ENCODE assay signal across 8 cellular contexts in genomic region chr17:66192378-66192687, GRCh38. TPM values are rescaled to one million over a fixed set of nuclear protein-coding genes. Genes with fewer than 3 reads are reported as not detected.
DNase-seq lines count a peak whose midpoint lies in the region; ATAC-seq, FAIRE-seq and TF ChIP-seq lines count a peak whose summit lies in the region.

No MANE protein-coding gene starts in this region.

- H3K4me3 Mint-ChIP-seq in activated T-cell treated with anti-CD3 and anti-CD28 coated beads, Interleukin-2, amount 50 U/mL, for 4 hours = peak overlapping the region; percentile 78

- H3K4me1 Mint-ChIP-seq in activated T-cell treated with anti-CD3 and anti-CD28 coated beads, Interleukin-2, amount 50 U/mL, for 4 hours (ENCODE audit: low read depth) = peaks cover 19% of the 10 kb centered on the region

- no peak for ATAC-seq in activated T-cell treated with anti-CD3 and anti-CD28 coated beads, Interleukin-2, amount 50 U/mL, for 4 hours
- no peak for ATAC-seq in HepG2

- peaks cover 3% of the 10 kb centered on the region for H3K79me2 ChIP-seq in HepG2 (ENCODE audit: insufficient read depth, low read length)

- H2AFZ ChIP-seq in HepG2 (ENCODE audit: low read length) = no peak overlapping the region

- BruUV-seq in HepG2 (replicated peaks; lab: Mats Ljungman, UMichigan) = no TSS peak

- FAIRE-seq in HepG2 (lab: Jason Lieb, UNC) = peak; percentile 15

- CTCF ChIA-PET in HepG2 (lab: Yijun Ruan, JAX; ENCODE audit: low intra/inter-chr PET ratio, low total read pairs) = no interaction called here

- intact Hi-C loops in HepG2 (cut with micrococcal nuclease; ENCODE audit: unreplicated experiment) = no loop called here
- intact Hi-C loops in thyroid gland (cut with DNase I) = no loop called here

- peak overlapping the region; percentile 78 to 86 (median 79) for H3K4me3 ChIP-seq in HepG2 (replicated peaks in 1 of 3; ENCODE audit: insufficient read depth in 1 of 3, low read depth in 2 of 3, low read length in 3 of 3)
- H3K4me3 ChIP-seq in thyroid gland (replicated peaks in 1 of 3) = peak overlapping the region; percentile 48 to 75 (median 74)

- TF ChIP-seq EP300 in HepG2 (IDR thresholded peaks at IDR 0.05; ENCODE audit: low read depth in 2 of 2, low read length in 2 of 2) (no peak), HepG2 (CRISPR knock-in tag; IDR thresholded peaks at IDR 0.05; ENCODE audit: borderline replicate concordance) (no peak)

- H3K9me3 Mint-ChIP-seq in activated T-cell treated with anti-CD3 and anti-CD28 coated beads, Interleukin-2, amount 50 U/mL, for 4 hours = no peaks in the 10 kb centered on the region

- H3K27me3 ChIP-seq in HepG2 (ENCODE audit: control insufficient read depth in 1 of 2, insufficient read depth in 2 of 2, low read length in 2 of 2) (no peaks in the 10 kb centered on the region; a peak in 1 of 5 replicates), thyroid gland (no peaks in the 10 kb centered on the region)

- POLR2A ChIA-PET in HepG2 (lab: Yijun Ruan, JAX) = no interaction called here

- peak overlapping the region; percentile 92 for H3K4me2 ChIP-seq in HepG2 (ENCODE audit: low read depth, low read length)

- no peaks in the 10 kb centered on the region for H4K20me1 ChIP-seq in HepG2 (ENCODE audit: insufficient read depth, low read length)

- peaks cover 23% of the 10 kb centered on the region for H3K4me1 ChIP-seq in HepG2 (ENCODE audit: insufficient read depth, low read length)
- H3K4me1 ChIP-seq in thyroid gland = peaks cover 9 to 12% of the 10 kb centered on the region in 2 donors

- H3K9ac ChIP-seq in HepG2 (ENCODE audit: insufficient read depth, low read depth, low read length) = no peak overlapping the region

- in situ Hi-C loops in HepG2 (cut with HindIII; ENCODE audit: extremely low pct_ligation_motif_present, low pct_unique_long_range_greater_than_20kb) = loop anchor here (10.0 kb wide), 1 partner anchor 712 kb away; no protein-coding TSS in a partner anchor

- H3K36me3 Mint-ChIP-seq in activated T-cell treated with anti-CD3 and anti-CD28 coated beads, Interleukin-2, amount 50 U/mL, for 4 hours (ENCODE audit: insufficient read depth) = no peaks in the 10 kb centered on the region

- no peaks in the 10 kb centered on the region for H3K27me3 Mint-ChIP-seq in activated T-cell treated with anti-CD3 and anti-CD28 coated beads, Interleukin-2, amount 50 U/mL, for 4 hours (ENCODE audit: low read depth)

- DNase-seq in activated T-cell treated with anti-CD3 and anti-CD28 coated beads, Interleukin-2, amount 50 U/mL, for 4 hours = no peak
- DNase-seq in activated T-cell treated with anti-CD3 and anti-CD28 coated beads, Interleukin-2, amount 50 U/mL, for 48 hours = no peak
- DNase-seq in HepG2 (ENCODE audit: low spot score) = no peak
- DNase-seq in thyroid gland = no peak
- no peak for DNase-seq in DMS153 (lab: John Stamatoyannopoulos, UW)
- no peak for DNase-seq in DMS 273 treated with DMSO at 0.1 percent for 48 hours (lab: John Stamatoyannopoulos, UW)
- no peak for DNase-seq in HuH-7.5 (ENCODE audit: low spot score)

- H3K36me3 ChIP-seq in HepG2 (replicated peaks in 1 of 2; ENCODE audit: control insufficient read depth in 1 of 2, insufficient read depth in 2 of 2, low read length in 2 of 2) (no peaks in the 10 kb centered on the region), thyroid gland (no peaks in the 10 kb centered on the region)

- WGBS in adipose tissue, 3 donors = 3 to 4% (median 3%) methylated on average over 10 of the region's 10 CpGs
- WGBS in HepG2 (ENCODE audit: low lambda C conversion rate) = 3% methylated on average over 10 of the region's 10 CpGs
- 0 to 2% methylated on average over 10 of the region's 10 CpGs for WGBS in thyroid gland, 2 donors

- H3K9me3 ChIP-seq in HepG2 (ENCODE audit: low read length) = no peaks in the 10 kb centered on the region
- no peaks in the 10 kb centered on the region for H3K9me3 ChIP-seq in thyroid gland

- TF ChIP-seq CTCF in HepG2 (CRISPR knock-in tag; IDR thresholded peaks at IDR 0.05) (no peak), thyroid gland (IDR thresholded peaks at IDR 0.05) (no peak)

- H3K27ac ChIP-seq in adipose tissue (ENCODE audit: low read depth, low read length) (peak overlapping the region; percentile 49), HepG2 (ENCODE audit: extremely low read length, insufficient read depth, low read length) (no peak overlapping the region), thyroid gland (peak overlapping the region in 2 of 3 donors; percentile 30 to 74)

- TF ChIP-seq RAD21 in HepG2 (CRISPR knock-in tag; IDR thresholded peaks at IDR 0.05) = no peak

- TF ChIP-seq POLR2A in HepG2 (IDR thresholded peaks at IDR 0.05; ENCODE audit: insufficient read depth in 1 of 2, low read depth in 2 of 2, low read length in 2 of 2) (no peak), thyroid gland (IDR thresholded peaks at IDR 0.05) (no peak)

RNA-seq across cellular contexts. Expression of gene CEP112, which starts 0.4 kb away (rescaled TPM):
- total RNA-seq in activated T-cell treated with anti-CD3 and anti-CD28 coated beads, Interleukin-2, amount 50 U/mL, for 4 hours = 1 to 10 TPM in 1 of 3 donors, under 1 TPM in 2; 0.71 to 1.5 (median 0.95) TPM
- polyA plus RNA-seq in adipose tissue (10 to 100 TPM in 2 of 3 donors, 1 to 10 TPM in 1; 7.6 to 20.1 (median 12.7) TPM), HepG2 (2011; rRNA removed) (1.1 and 1.2 TPM in 2 replicates)
- total RNA-seq in HepG2 (2016; rRNA removed; fragmentation: Illumina TruSeq; extraction: Trizol) (2.7 and 3.4 TPM in 2 replicates), thyroid gland (10 to 100 TPM; 14.6 to 21.2 (median 20.2) TPM)
- 3.5 and 4.8 TPM in 2 replicates for total RNA-seq in HepG2 (2016; cell fraction: cytosol; rRNA removed; fragmentation: Illumina TruSeq; extraction: Trizol; ENCODE audit: low read depth)
- 1.9 and 2.3 TPM in 2 replicates for total RNA-seq in HepG2 (2016; cell fraction: insoluble cytoplasmic fraction; rRNA removed; fragmentation: Illumina TruSeq; extraction: Trizol)
- 2.1 and 2.2 TPM in 2 replicates for total RNA-seq in HepG2 (2016; cell fraction: membrane; rRNA removed; fragmentation: Illumina TruSeq; extraction: Trizol)
- 5.8 TPM in 2 replicates for total RNA-seq in HepG2 (2016; cell fraction: nucleus; rRNA removed; fragmentation: Illumina TruSeq; extraction: Trizol)
- 1.0 and 1.1 TPM in 2 replicates for polyA plus RNA-seq in HepG2 (2011; cell fraction: cytosol; rRNA removed)
- 0.85 and 2.0 TPM in 2 replicates for polyA plus RNA-seq in HepG2 (2011; cell fraction: nucleus; rRNA removed)
- 2.5 and 3.1 TPM in 2 replicates for polyA plus RNA-seq in HepG2 (2012)
- 0.72 TPM in 2 replicates for polyA plus RNA-seq in HepG2 (2016; cell fraction: cytosol; fragmentation: Illumina TruSeq; extraction: Trizol; ENCODE audit: low read depth)
- polyA plus RNA-seq in HepG2 (2016; cell fraction: insoluble cytoplasmic fraction; fragmentation: Illumina TruSeq; extraction: Trizol; ENCODE audit: low read depth) = 2.2 and 2.8 TPM in 2 replicates
- polyA plus RNA-seq in HepG2 (2016; cell fraction: membrane; fragmentation: Illumina TruSeq; extraction: Trizol; ENCODE audit: low read depth) = 0.88 and 0.91 TPM in 2 replicates
- polyA plus RNA-seq in HepG2 (2016; cell fraction: nucleus; fragmentation: Illumina TruSeq; extraction: Trizol; ENCODE audit: insufficient read depth, low read depth) = 2.9 and 3.7 TPM in 2 replicates
- polyA minus RNA-seq in HepG2 (2011; rRNA and poly(A)+ RNA removed; ENCODE audit: low replicate concordance) = 0.40 and 1.5 TPM in 2 replicates
- polyA minus RNA-seq in HepG2 (2011; cell fraction: cytosol; rRNA and poly(A)+ RNA removed) = 1.1 and 2.5 TPM in 2 replicates
- polyA minus RNA-seq in HepG2 (2011; cell fraction: nucleus; rRNA and poly(A)+ RNA removed) = 11.3 and 12.9 TPM in 2 replicates

RNA-seq across cellular contexts. Expression of gene APOH, which starts 36.9 kb away (rescaled TPM):
- 1 to 10 TPM in 1 of 3 donors, under 1 TPM in 2; 0.73 to 1.3 (median 0.76) TPM for total RNA-seq in activated T-cell treated with anti-CD3 and anti-CD28 coated beads, Interleukin-2, amount 50 U/mL, for 4 hours
- 1 to 10 TPM in 1 of 3 donors, under 1 TPM in 1, not detected in 1; 0.13 to 6.4 TPM for polyA plus RNA-seq in adipose tissue
- total RNA-seq in HepG2 (2016; rRNA removed; fragmentation: Illumina TruSeq; extraction: Trizol) = 2,482 and 4,846 TPM in 2 replicates
- total RNA-seq in HepG2 (2016; cell fraction: cytosol; rRNA removed; fragmentation: Illumina TruSeq; extraction: Trizol; ENCODE audit: low read depth) = 1,150 and 1,183 TPM in 2 replicates
- 2,465 and 4,724 TPM in 2 replicates for total RNA-seq in HepG2 (2016; cell fraction: insoluble cytoplasmic fraction; rRNA removed; fragmentation: Illumina TruSeq; extraction: Trizol)
- 1,158 and 1,221 TPM in 2 replicates for total RNA-seq in HepG2 (2016; cell fraction: membrane; rRNA removed; fragmentation: Illumina TruSeq; extraction: Trizol)
- 3,038 and 3,639 TPM in 2 replicates for total RNA-seq in HepG2 (2016; cell fraction: nucleus; rRNA removed; fragmentation: Illumina TruSeq; extraction: Trizol)
- polyA plus RNA-seq in HepG2 (2011; rRNA removed) = 5,538 and 5,748 TPM in 2 replicates
- 2,927 and 4,844 TPM in 2 replicates for polyA plus RNA-seq in HepG2 (2011; cell fraction: cytosol; rRNA removed)
- 1,326 and 1,783 TPM in 2 replicates for polyA plus RNA-seq in HepG2 (2011; cell fraction: nucleus; rRNA removed)
- 3,089 and 3,460 TPM in 2 replicates for polyA plus RNA-seq in HepG2 (2012)
- polyA plus RNA-seq in HepG2 (2016; cell fraction: cytosol; fragmentation: Illumina TruSeq; extraction: Trizol; ENCODE audit: low read depth) = 1,295 and 1,314 TPM in 2 replicates
- polyA plus RNA-seq in HepG2 (2016; cell fraction: insoluble cytoplasmic fraction; fragmentation: Illumina TruSeq; extraction: Trizol; ENCODE audit: low read depth) = 2,481 and 2,611 TPM in 2 replicates
- 1,085 and 1,169 TPM in 2 replicates for polyA plus RNA-seq in HepG2 (2016; cell fraction: membrane; fragmentation: Illumina TruSeq; extraction: Trizol; ENCODE audit: low read depth)
- 4,801 and 5,262 TPM in 2 replicates for polyA plus RNA-seq in HepG2 (2016; cell fraction: nucleus; fragmentation: Illumina TruSeq; extraction: Trizol; ENCODE audit: insufficient read depth, low read depth)
- 0.80 and 1,354 TPM in 2 replicates for polyA minus RNA-seq in HepG2 (2011; rRNA and poly(A)+ RNA removed; ENCODE audit: low replicate concordance)
- polyA minus RNA-seq in HepG2 (2011; cell fraction: cytosol; rRNA and poly(A)+ RNA removed) = 959 and 1,296 TPM in 2 replicates
- 534 and 903 TPM in 2 replicates for polyA minus RNA-seq in HepG2 (2011; cell fraction: nucleus; rRNA and poly(A)+ RNA removed)
- not detected for total RNA-seq in thyroid gland

Comparison
In these comparisons a context has a peak if more than half of its experiments do, and no peak if none do; other contexts are left out.
1. RNA of gene APOH, which starts 36.9 kb away (total RNA-seq): 1,150 to 4,846 TPM in HepG2; 0.73 to 1.3 TPM in activated T-cell treated with anti-CD3 and anti-CD28 coated beads, Interleukin-2, amount 50 U/mL, for 4 hours and not detected in thyroid gland; every median in the first group is over 100 times any median in the second.